ENCODE assay signal across 22 cellular contexts in the genomic region with DNA sequence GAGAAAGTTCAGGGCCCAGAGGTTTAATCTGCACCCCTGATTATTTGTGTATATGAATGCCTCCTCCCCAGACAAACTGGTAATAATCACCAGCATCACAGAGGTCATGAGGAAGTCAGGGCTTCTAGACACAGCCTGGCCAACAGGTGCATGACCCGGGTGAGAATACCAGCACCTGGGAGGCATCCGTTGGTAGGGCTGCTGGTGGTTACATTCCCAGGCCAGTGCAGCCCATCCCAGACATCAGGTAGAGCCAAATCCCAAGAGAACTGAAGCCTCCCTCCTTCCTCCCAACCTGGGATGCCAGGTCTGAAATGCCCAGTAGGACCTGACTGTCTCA. TPM values are rescaled to one million over a fixed set of nuclear protein-coding genes. Genes with fewer than 3 reads are reported as not detected.
DNase-seq lines count a peak whose midpoint lies in the region; ATAC-seq and TF ChIP-seq lines count a peak whose summit lies in the region.
"Had no signal": no experiment of that assay in that cellular context is flagged by ENCODE, and none has a peak within 500 bp of the region (broad histone marks: within the 10 kb centered on the region; RNA-seq: fewer than 3 reads in every experiment).

No MANE protein-coding gene starts in this region.

- ATAC-seq in GM19452 (IDR thresholded peaks at IDR 0.05; ENCODE audit: unreplicated experiment): no peak
- no peak for ATAC-seq in GM18861 (IDR thresholded peaks at IDR 0.05; ENCODE audit: unreplicated experiment)
- ATAC-seq: activated CD8-positive, alpha-beta T cell treated with anti-CD3 and anti-CD28 coated beads for 36 hours; activated naive CD8-positive, alpha-beta T cell treated with anti-CD3 and anti-CD28 coated beads, Interleukin-2, amount 50 U/mL, for 24 hours; CD8-positive, alpha-beta T cell; GM23338; naive thymus-derived CD4-positive, alpha-beta T cell had no signal

- TF ChIP-seq POLR2A in stomach (IDR thresholded peaks at IDR 0.05): no peak

- H3K36me3 ChIP-seq in WERI-Rb-1 (no peaks in the 10 kb centered on the region; the same call in 1 of the 2 replicates), right atrium auricular region (no peaks in the 10 kb centered on the region), stomach (peaks cover 0 to 6% (median 3%) of the 10 kb centered on the region in 4 donors)

- H3K4me3 ChIP-seq in AG04450 (ENCODE audit: low read depth, low read length): peak overlapping the region; percentile 98
- H3K4me3 ChIP-seq in WERI-Rb-1 (ENCODE audit: low read depth, low read length): no peak overlapping the region
- H3K4me3 ChIP-seq in right atrium auricular region: no peak overlapping the region
- peak overlapping the region in 2 of 4 donors; percentile 69 to 75 for H3K4me3 ChIP-seq in stomach
- H3K4me3 ChIP-seq: GM23338 had no signal

- CTCF ChIA-PET in AG04450 (lab: Charles Lee): interaction anchor here (0.8 to 1.7 kb wide), 3 partner anchors 12 to 686 kb away, joined by 3 to 4 read pairs (median 3); no protein-coding TSS in a partner anchor

- peaks cover 0 to 56% of the 10 kb centered on the region in 2 donors for H3K4me1 ChIP-seq in right atrium auricular region
- peaks cover 33 to 83% (median 73%) of the 10 kb centered on the region in 4 donors for H3K4me1 ChIP-seq in stomach

- H3K27me3 ChIP-seq in AG04450 (ENCODE audit: control insufficient read depth, insufficient read depth, low read length): no peaks in the 10 kb centered on the region
- peaks cover 8% of the 10 kb centered on the region for H3K27me3 ChIP-seq in WERI-Rb-1 (ENCODE audit: insufficient read depth, low read depth, severe bottlenecking)
- H3K27me3 ChIP-seq in right atrium auricular region: peaks cover 19 to 25% of the 10 kb centered on the region in 2 donors
- peaks cover 20 to 100% (median 90%) of the 10 kb centered on the region in 3 donors for H3K27me3 ChIP-seq in stomach

- 70 to 81% (median 75%) methylated on average over 2 of the region's 2 CpGs for WGBS in stomach, 5 donors

- TF ChIP-seq CTCF in AG04450 (IDR thresholded peaks at IDR 0.05; ENCODE audit: low read depth, low read length): no peak
- no peak for TF ChIP-seq CTCF in WERI-Rb-1 (IDR thresholded peaks at IDR 0.05; ENCODE audit: low read depth, low read length)
- no peak for TF ChIP-seq CTCF in right atrium auricular region (IDR thresholded peaks at IDR 0.05)
- no peak for TF ChIP-seq CTCF in stomach (IDR thresholded peaks at IDR 0.05)

- POLR2A ChIA-PET in AG04450 (lab: Yijun Ruan, JAX): interaction anchor here (1.0 kb wide), 1 partner anchor 99 kb away, joined by 5 read pairs; no protein-coding TSS in a partner anchor

- H3K9me3 ChIP-seq in AG04450 (ENCODE audit: control insufficient read depth, insufficient read depth, low read length) (no peaks in the 10 kb centered on the region; the same call in 1 of the 2 replicates), WERI-Rb-1 (ENCODE audit: severe bottlenecking) (no peaks in the 10 kb centered on the region), right atrium auricular region (no peaks in the 10 kb centered on the region), stomach (no peaks in the 10 kb centered on the region)

- peak overlapping the region; percentile 93 for H3K27ac ChIP-seq in AG04450 (ENCODE audit: low read depth, low read length)
- H3K27ac ChIP-seq in WERI-Rb-1: no peak overlapping the region
- peak overlapping the region; percentile 7 to 58 for H3K27ac ChIP-seq in right atrium auricular region
- peak overlapping the region; percentile 31 to 85 (median 73) for H3K27ac ChIP-seq in stomach

- intact Hi-C loops in stomach (cut with DNase I; ENCODE audit: low total_unique reads): no loop called here

- TF ChIP-seq EP300 in stomach (IDR thresholded peaks at IDR 0.05): no peak

- DNase-seq in AG04450 (ENCODE audit: low read depth, low spot score) (no peak), WERI-Rb-1 (peak; percentile 2), right atrium auricular region (ENCODE audit: low spot score) (no peak), stomach (no peak), NCI-H2171 treated with DMSO at 0.1 percent for 48 hours (lab: John Stamatoyannopoulos, UW) (no peak), T-helper 2 cell (no peak)
- DNase-seq: activated CD8-positive, alpha-beta T cell treated with anti-CD3 and anti-CD28 coated beads for 36 hours; activated naive CD8-positive, alpha-beta T cell treated with anti-CD3 and anti-CD28 coated beads, Interleukin-2, amount 50 U/mL, for 24 hours; CD8-positive, alpha-beta T cell; DMS79; NCI-H187; NCI-H446 had no signal

RNA-seq across cellular contexts. Expression of gene TBX2, which starts 7.2 kb away (rescaled TPM):
- polyA plus RNA-seq in AG04450 (2011; rRNA removed) (18.3 and 22.0 TPM in 2 replicates), stomach (10 to 100 TPM in 2 of 3 donors, 1 to 10 TPM in 1; 9.4 to 27.0 (median 21.8) TPM)
- 36.1 and 52.1 TPM in 2 replicates for polyA minus RNA-seq in AG04450 (2011; rRNA and poly(A)+ RNA removed)
- total RNA-seq in right atrium auricular region (1 to 10 TPM; 4.3 to 6.9 TPM), stomach (10 to 100 TPM in 4 of 5 donors, under 1 TPM in 1; 0.58 to 31.6 (median 22.3) TPM)
- total RNA-seq: activated B cell treated with CpG ODN at 0.5 μM for 24 hours; activated CD8-positive, alpha-beta T cell treated with anti-CD3 and anti-CD28 coated beads for 36 hours; CD8-positive, alpha-beta T cell; dermis microvascular lymphatic vessel endothelial cell; GM23338; naive thymus-derived CD4-positive, alpha-beta T cell; pulmonary artery endothelial cell; T-helper 1 cell treated with Interleukin-12 subunit alpha and Interleukin-12 subunit beta and Interleukin-4 antibody, amounts not matched to agents 30 ng/mL and 1 ng/mL, for 36 hours had no signal
- polyA plus RNA-seq: GM23338; IgD-negative memory B cell; naive thymus-derived CD4-positive, alpha-beta T cell had no signal

RNA-seq across cellular contexts. Expression of gene TBX4, which starts 45.4 kb away (rescaled TPM):
- polyA plus RNA-seq in AG04450 (2011; rRNA removed): 0.06 and 0.11 TPM in 2 replicates
- polyA minus RNA-seq in AG04450 (2011; rRNA and poly(A)+ RNA removed): not detected in 2 replicates
- not detected for total RNA-seq in right atrium auricular region
- total RNA-seq in stomach: under 1 TPM in 1 of 5 donors, not detected in 4; 0.73 TPM
- polyA plus RNA-seq in stomach: under 1 TPM in 1 of 3 donors, not detected in 2; 0.08 TPM
- total RNA-seq: activated B cell treated with CpG ODN at 0.5 μM for 24 hours; activated CD8-positive, alpha-beta T cell treated with anti-CD3 and anti-CD28 coated beads for 36 hours; CD8-positive, alpha-beta T cell; dermis microvascular lymphatic vessel endothelial cell; GM23338; naive thymus-derived CD4-positive, alpha-beta T cell; pulmonary artery endothelial cell; T-helper 1 cell treated with Interleukin-12 subunit alpha and Interleukin-12 subunit beta and Interleukin-4 antibody, amounts not matched to agents 30 ng/mL and 1 ng/mL, for 36 hours; temporal lobe had no signal
- polyA plus RNA-seq: GM23338; IgD-negative memory B cell; naive thymus-derived CD4-positive, alpha-beta T cell had no signal
